26 cellular contexts compared by ENCODE assay signal in the genomic region with DNA sequence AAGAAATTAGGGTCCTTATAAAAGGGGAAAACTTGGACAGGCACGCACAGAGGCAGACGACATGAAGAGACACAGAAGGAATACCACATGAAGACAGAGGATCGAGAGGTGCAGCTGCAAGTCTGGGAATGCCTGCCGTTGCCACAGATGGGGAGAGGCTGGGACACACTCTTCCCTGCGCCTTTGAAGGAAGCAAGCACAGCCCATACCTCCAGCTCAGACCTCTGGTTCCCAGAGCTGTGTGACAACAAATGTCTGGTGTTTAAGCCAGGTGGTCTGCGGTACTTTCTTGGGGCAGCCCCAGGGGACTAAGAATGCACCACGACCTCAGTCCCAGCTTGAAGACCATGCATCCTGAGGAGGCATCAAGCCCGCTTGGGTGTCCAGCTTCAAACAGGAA.
"Had no signal": no experiment of that assay in that cellular context is flagged by ENCODE, and none has a peak within 500 bp of the region (broad histone marks: within the 10 kb centered on the region; RNA-seq: fewer than 3 reads in every experiment).

No MANE protein-coding gene starts in this region.

- H3K4me3 Mint-ChIP-seq: dendritic cell treated with granulocyte-macrophage colony-stimulating factor and Interleukin-4, amounts not matched to agents 40 ng/mL and 50 ng/mL, for 4 days; naive thymus-derived CD4-positive, alpha-beta T cell; nephron; neural progenitor cell; stimulated activated naive B cell treated with anti-CD40 and anti-IgM and Interleukin-4, amounts not matched to agents 10 μg/mL and 1 μg/mL and 100 μg/mL, for 72 hours; stimulated activated naive CD8-positive, alpha-beta T cell treated with anti-CD3 and anti-CD28 coated beads, Interleukin-15, Interleukin-2, amounts not matched to agents 100 ng/mL and 50 ng/mL, for 24 hours had no signal

- H3K9me3 Mint-ChIP-seq: dendritic cell treated with granulocyte-macrophage colony-stimulating factor and Interleukin-4, amounts not matched to agents 40 ng/mL and 50 ng/mL, for 4 days; stimulated activated naive CD8-positive, alpha-beta T cell treated with anti-CD3 and anti-CD28 coated beads, Interleukin-15, Interleukin-2, amounts not matched to agents 100 ng/mL and 50 ng/mL, for 24 hours had no signal

- H2AFZ ChIP-seq: neural progenitor cell had no signal

- DNase-seq: effector CD8-positive, alpha-beta T cell; erythroblast; esophagus squamous epithelium; head of caudate nucleus; left cardiac atrium; left lung; mesenchymal stem cell; midbrain; naive thymus-derived CD4-positive, alpha-beta T cell; nucleus accumbens; ovary; posterior cingulate gyrus; psoas muscle; right cardiac atrium; spleen; stimulated activated CD4-positive, alpha-beta T cell treated with anti-CD3 and anti-CD28 coated beads, Interleukin-4, amount 100 ng/mL, for 4 hours; stimulated activated naive B cell treated with anti-CD40 and anti-IgM and Interleukin-4, amounts not matched to agents 10 μg/mL and 1 μg/mL and 100 μg/mL, for 72 hours; upper lobe of right lung; uterus had no signal

- H3K4me1 Mint-ChIP-seq: naive thymus-derived CD4-positive, alpha-beta T cell; nephron; neural progenitor cell had no signal

- H3K27me3 Mint-ChIP-seq: dendritic cell treated with granulocyte-macrophage colony-stimulating factor and Interleukin-4, amounts not matched to agents 40 ng/mL and 50 ng/mL, for 4 days; stimulated activated naive B cell treated with anti-CD40 and anti-IgM and Interleukin-4, amounts not matched to agents 10 μg/mL and 1 μg/mL and 100 μg/mL, for 72 hours; stimulated activated naive CD8-positive, alpha-beta T cell treated with anti-CD3 and anti-CD28 coated beads, Interleukin-15, Interleukin-2, amounts not matched to agents 100 ng/mL and 50 ng/mL, for 24 hours had no signal

- H3K9me3 ChIP-seq: esophagus squamous epithelium, left lung, ovary, psoas muscle, spleen, thoracic aorta, tibial nerve, upper lobe of right lung, uterus had no signal

- H3K27ac Mint-ChIP-seq: dendritic cell treated with granulocyte-macrophage colony-stimulating factor and Interleukin-4, amounts not matched to agents 40 ng/mL and 50 ng/mL, for 4 days; naive thymus-derived CD4-positive, alpha-beta T cell; nephron; stimulated activated naive B cell treated with anti-CD40 and anti-IgM and Interleukin-4, amounts not matched to agents 10 μg/mL and 1 μg/mL and 100 μg/mL, for 72 hours; stimulated activated naive CD8-positive, alpha-beta T cell treated with anti-CD3 and anti-CD28 coated beads, Interleukin-15, Interleukin-2, amounts not matched to agents 100 ng/mL and 50 ng/mL, for 24 hours had no signal

- H3K4me2 ChIP-seq: neural progenitor cell had no signal

- H3K27me3 ChIP-seq: neural progenitor cell, ovary, tibial nerve, uterus had no signal

- H3K36me3 ChIP-seq: esophagus squamous epithelium, neural progenitor cell, ovary, thoracic aorta, upper lobe of right lung, uterus had no signal

- H3K27ac ChIP-seq: esophagus squamous epithelium, left lung, neural progenitor cell, ovary, psoas muscle, skin epidermis, spleen, thoracic aorta, tibial nerve, upper lobe of right lung, uterus had no signal

- H3K9ac ChIP-seq: neural progenitor cell had no signal

- H3K4me1 ChIP-seq: esophagus squamous epithelium, left lung, neural progenitor cell, psoas muscle, spleen, tibial nerve, upper lobe of right lung, uterus had no signal

- H3K4me3 ChIP-seq: esophagus squamous epithelium, left lung, neural progenitor cell, ovary, psoas muscle, skin epidermis, spleen, thoracic aorta, tibial nerve, upper lobe of right lung, uterus had no signal

- ATAC-seq: left cardiac atrium; naive thymus-derived CD4-positive, alpha-beta T cell; psoas muscle; right cardiac atrium had no signal
